ENCODE assay signal across 21 cellular contexts in the genomic region with DNA sequence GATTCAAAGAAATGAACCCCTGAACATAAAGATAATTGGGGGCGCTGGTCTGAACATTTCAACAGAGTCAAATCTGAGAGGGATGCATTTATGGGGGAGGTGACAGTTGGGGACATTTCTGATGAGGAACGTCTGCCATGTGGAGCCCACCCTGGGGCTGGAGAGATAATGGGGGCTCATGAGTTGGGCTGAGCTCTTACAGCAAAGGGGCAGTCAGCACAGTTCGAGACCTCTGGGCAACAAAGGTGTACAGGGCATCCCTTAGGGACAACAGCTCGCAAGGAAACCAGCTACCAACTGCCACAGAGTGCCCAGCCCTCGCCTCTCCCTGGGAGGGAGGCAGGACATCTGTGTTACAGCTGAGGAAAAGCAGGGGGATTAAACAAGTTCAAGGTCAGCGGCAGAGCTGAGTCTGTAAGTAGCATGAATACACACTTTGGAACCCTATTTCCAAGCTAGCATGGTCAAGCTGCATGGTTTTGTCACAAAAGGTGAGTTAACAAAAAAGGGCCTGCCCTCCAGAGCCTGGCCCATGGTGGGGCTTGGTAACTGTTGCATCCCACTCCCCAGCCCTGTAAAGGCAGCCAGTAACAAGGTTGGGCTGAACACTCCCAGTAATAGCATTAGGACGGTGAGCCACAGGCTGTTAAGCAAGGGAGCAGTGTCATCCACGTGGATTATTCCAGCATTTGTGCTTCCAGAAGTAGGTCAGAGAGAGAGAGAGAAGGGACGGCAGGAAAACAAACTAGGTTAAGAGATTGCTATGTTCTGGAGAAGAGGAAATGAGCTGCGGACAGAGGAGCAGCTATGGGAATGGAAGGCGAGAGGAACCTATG. TPM values are rescaled to one million over a fixed set of nuclear protein-coding genes. Genes with fewer than 3 reads are reported as not detected.
A peak's percentile ranks its signal among the peaks of the same experiment; 100 is the strongest.
DNase-seq lines count a peak whose midpoint lies in the region; ATAC-seq and TF ChIP-seq lines count a peak whose summit lies in the region.
"Had no signal": no experiment of that assay in that cellular context is flagged by ENCODE, and none has a peak within 500 bp of the region (broad histone marks: within the 10 kb centered on the region; RNA-seq: fewer than 3 reads in every experiment).

No MANE protein-coding gene starts in this region.

- H3K27me3 ChIP-seq in liver (ENCODE audit: control insufficient read depth in 4 of 4, insufficient read depth in 4 of 4, low read length in 3 of 4) (no peaks in the 10 kb centered on the region), sigmoid colon (no peaks in the 10 kb centered on the region), foreskin keratinocyte (no peaks in the 10 kb centered on the region)
- H3K27me3 ChIP-seq: hepatocyte, thyroid gland had no signal

- TF ChIP-seq EP300 in sigmoid colon (IDR thresholded peaks at IDR 0.05): no peak

- H3K9me3 ChIP-seq in liver (ENCODE audit: control insufficient read depth in 4 of 4, low read length in 3 of 4) (no peaks in the 10 kb centered on the region), sigmoid colon (no peaks in the 10 kb centered on the region)
- H3K9me3 ChIP-seq: thyroid gland had no signal

- no peak overlapping the region for H3K9ac ChIP-seq in liver (ENCODE audit: low read depth in 1 of 2, low read length in 2 of 2)

- ATAC-seq in foreskin keratinocyte: no peak
- ATAC-seq: stimulated activated naive B cell treated with anti-CD40 and anti-IgM and Interleukin-4, amounts not matched to agents 10 μg/mL and 1 μg/mL and 100 μg/mL, for 72 hours; T-cell had no signal

- no peak for TF ChIP-seq RAD21 in liver (IDR thresholded peaks at IDR 0.05)

- TF ChIP-seq CTCF in liver (IDR thresholded peaks at IDR 0.05; ENCODE audit: low read depth, low read length, missing input control) (no peak), sigmoid colon (IDR thresholded peaks at IDR 0.05) (no peak), foreskin keratinocyte (conservative IDR thresholded peaks at IDR 0.05) (no peak)

- no peak overlapping the region for H3K4me3 ChIP-seq in liver (ENCODE audit: low read depth in 1 of 3, low read length in 3 of 3)
- H3K4me3 ChIP-seq in sigmoid colon: no peak overlapping the region
- H3K4me3 ChIP-seq: hepatocyte, thyroid gland had no signal

- intact Hi-C loops in sigmoid colon (cut with DNase I): no loop called here

- H3K36me3 ChIP-seq in liver (ENCODE audit: control insufficient read depth in 4 of 4, insufficient read depth in 3 of 4, low read depth in 1 of 4, low read length in 3 of 4): no peaks in the 10 kb centered on the region
- H3K36me3 ChIP-seq in sigmoid colon: no peaks in the 10 kb centered on the region
- H3K36me3 ChIP-seq: thyroid gland had no signal

- H3K27ac ChIP-seq in liver (ENCODE audit: low read depth in 1 of 2, low read length in 2 of 2): no peak overlapping the region
- peak overlapping the region in 3 of 4 donors; percentile 39 to 52 (median 49) for H3K27ac ChIP-seq in sigmoid colon
- H3K27ac ChIP-seq in foreskin keratinocyte: no peak overlapping the region
- H3K27ac ChIP-seq: hepatocyte, thyroid gland had no signal

- WGBS in liver: 87% methylated on average over 11 of the region's 11 CpGs
- 86 to 89% methylated on average over 11 of the region's 11 CpGs for WGBS in sigmoid colon, 2 donors

- H3K4me1 ChIP-seq in liver (ENCODE audit: control insufficient read depth in 4 of 4, insufficient read depth in 4 of 4, low read length in 3 of 4) (peaks cover 4 to 19% (median 7%) of the 10 kb centered on the region in 4 donors), sigmoid colon (no peaks in the 10 kb centered on the region), foreskin keratinocyte (no peaks in the 10 kb centered on the region)
- H3K4me1 ChIP-seq: thyroid gland had no signal

- DNase-seq in NCI-H524 (lab: John Stamatoyannopoulos, UW) (peak; percentile 86 to 87), cerebellum (ENCODE audit: low spot score) (peak; percentile 64), sigmoid colon (no peak), foreskin keratinocyte (no peak), AG08396 (ENCODE audit: low spot score) (no peak), SHP77 treated with DMSO at 0.1 percent for 48 hours (lab: John Stamatoyannopoulos, UW) (no peak), GM19238 (ENCODE audit: insufficient read length, low spot score) (no peak)
- DNase-seq: activated CD4-positive, alpha-beta T cell treated with anti-CD3 and anti-CD28 coated beads, Interleukin-2, amount 50 U/mL, for 1 hour; activated CD8-positive, alpha-beta memory T cell treated with anti-CD3 and anti-CD28 coated beads, Interleukin-2, amount 50 U/mL, for 48 hours; activated gamma-delta T cell treated with Interleukin-2 at 50 U/mL for 16 hours; amniotic stem cell; COR-L47; islet precursor cell; Kasumi-1; NCI-H1092 treated with DMSO at 0.1 percent for 48 hours; NCI-H2081 treated with DMSO at 0.1 percent for 48 hours; stimulated activated naive B cell treated with anti-CD40 and anti-IgM and Interleukin-4, amounts not matched to agents 10 μg/mL and 1 μg/mL and 100 μg/mL, for 72 hours; T-cell; thyroid gland had no signal

- TF ChIP-seq POLR2A in sigmoid colon (IDR thresholded peaks at IDR 0.05): no peak

TF ChIP-seq in liver, 16 proteins besides CTCF, POLR2A, EP300 and RAD21:
- TF ChIP-seq NR2F2 (IDR thresholded peaks at IDR 0.05) (no peak), SP1 (IDR thresholded peaks at IDR 0.05) (peak; percentile 11), HNF4G (IDR thresholded peaks at IDR 0.05) (no peak)
TF ChIP-seq in liver: peak in this region for 1.

RNA-seq across cellular contexts. Expression of a gene that starts 4.3 kb away (rescaled TPM):
- total RNA-seq in cerebellum (53.1 TPM), liver (10 to 100 TPM; 14.1 to 19.2 TPM), sigmoid colon (10 to 100 TPM; 31.9 to 39.9 (median 35.6) TPM), foreskin keratinocyte (34.4 and 37.5 TPM in 2 replicates)
- polyA plus RNA-seq in liver (10 to 100 TPM; 13.7 to 17.4 TPM), sigmoid colon (10 to 100 TPM in 1 of 3 donors, 1 to 10 TPM in 2; 7.8 to 16.5 (median 9.0) TPM), foreskin keratinocyte (22.0 and 22.3 TPM in 2 replicates)

Comparison
In these comparisons a context has a peak if more than half of its experiments do, and no peak if none do; other contexts are left out.
1. DNase-seq: peak in NCI-H524 (2 of 2) and cerebellum (single experiment); none in sigmoid colon (single experiment), foreskin keratinocyte (0 of 2), AG08396 (single experiment), SHP77 treated with DMSO at 0.1 percent for 48 hours (single experiment) and GM19238 (single experiment).
2. H3K27ac ChIP-seq: peak in sigmoid colon (3 of 4); none in liver (0 of 2) and foreskin keratinocyte (single experiment).